Comparison of ENCODE assay signal across 10 cellular contexts in genomic region chr2:37768491-37768925, GRCh38.
DNase-seq lines count a peak whose midpoint lies in the region; ATAC-seq and TF ChIP-seq lines count a peak whose summit lies in the region.
"Had no signal": no experiment of that assay in that cellular context is flagged by ENCODE, and none has a peak within 500 bp of the region (broad histone marks: within the 10 kb centered on the region; RNA-seq: fewer than 3 reads in every experiment).

No MANE protein-coding gene starts in this region.

- ATAC-seq in HG03097 (IDR thresholded peaks at IDR 0.05; ENCODE audit: low FRiP score, unreplicated experiment) = no peak

- peak overlapping the region; percentile 8 for H3K4me3 Mint-ChIP-seq in osteocyte (ENCODE audit: unreplicated experiment)

- CTCF ChIA-PET in BJ (lab: Yijun Ruan, JAX) = interaction anchor here (0.7 to 2.7 kb wide), 6 partner anchors 34 to 354 kb away, joined by 3 to 12 read pairs (median 4); no protein-coding TSS in a partner anchor

- DNase-seq in BJ (ENCODE audit: low read depth) = peak; percentile 96
- DNase-seq in NCI-H460 (ENCODE audit: extremely low read depth, low read depth) = peak; percentile 23
- peak; percentile 96 for DNase-seq in fibroblast of gingiva (ENCODE audit: low read depth)
- DNase-seq in osteocyte (ENCODE audit: extremely low spot score, unreplicated experiment) = no peak
- DNase-seq in UCSD-AML1 (lab: John Stamatoyannopoulos, UW; ENCODE audit: unreplicated experiment) = no peak
- DNase-seq in NCI-H1092 treated with DMSO at 0.1 percent for 48 hours (lab: John Stamatoyannopoulos, UW) = no peak
- DNase-seq in Karpas-422 = no peak
- DNase-seq: activated CD4-positive, alpha-beta T cell treated with anti-CD3 and anti-CD28 coated beads for 1 hour; NCI-H2029 had no signal

- H3K4me2 ChIP-seq in Karpas-422 (ENCODE audit: low read depth, low read length, poor library complexity, severe bottlenecking) = no peak overlapping the region

- H3K27me3 ChIP-seq in BJ (ENCODE audit: control insufficient read depth, insufficient read depth, low read length) = no peaks in the 10 kb centered on the region
- H3K27me3 ChIP-seq in Karpas-422 (ENCODE audit: low read length) = no peaks in the 10 kb centered on the region

- H3K9me3 ChIP-seq in Karpas-422 (ENCODE audit: low read length) = no peaks in the 10 kb centered on the region

- no peak overlapping the region for H3K9ac ChIP-seq in Karpas-422 (ENCODE audit: low read length)

- POLR2A ChIA-PET in BJ (lab: Charles Lee) = interaction anchor here (0.6 to 1.0 kb wide), 4 partner anchors 9 to 126 kb away, joined by 3 to 8 read pairs (median 4); no protein-coding TSS in a partner anchor

- H3K4me3 ChIP-seq in BJ (ENCODE audit: low read depth, low read length) (no peak overlapping the region), Karpas-422 (ENCODE audit: low read length) (no peak overlapping the region)

- no peaks in the 10 kb centered on the region for H3K9me3 Mint-ChIP-seq in osteocyte (ENCODE audit: unreplicated experiment)

- H3K27me3 Mint-ChIP-seq in osteocyte (ENCODE audit: unreplicated experiment) = no peaks in the 10 kb centered on the region

- H3K36me3 ChIP-seq in BJ (ENCODE audit: control insufficient read depth, insufficient read depth, low read length) (no peaks in the 10 kb centered on the region), Karpas-422 (ENCODE audit: insufficient read depth, low read length) (no peaks in the 10 kb centered on the region)

- peaks cover 88% of the 10 kb centered on the region for H3K4me1 Mint-ChIP-seq in osteocyte (ENCODE audit: unreplicated experiment)

- no peaks in the 10 kb centered on the region for H3K4me1 ChIP-seq in Karpas-422 (ENCODE audit: low read length)

- TF ChIP-seq CTCF in BJ (IDR thresholded peaks at IDR 0.05; ENCODE audit: insufficient read depth, low read depth, low read length) (no peak), osteocyte (IDR thresholded peaks at IDR 0.05) (no peak)

- H3K27ac Mint-ChIP-seq in osteocyte (ENCODE audit: unreplicated experiment) = peak overlapping the region; percentile 88

- no peak overlapping the region for H2AFZ ChIP-seq in Karpas-422 (ENCODE audit: low read length)

- H3K9me2 ChIP-seq in Karpas-422 (replicated peaks; ENCODE audit: insufficient read depth, low read length) = no peaks in the 10 kb centered on the region

- no peaks in the 10 kb centered on the region for H3K36me3 Mint-ChIP-seq in osteocyte (ENCODE audit: unreplicated experiment)

- H3K79me2 ChIP-seq in Karpas-422 (ENCODE audit: low read length) = no peaks in the 10 kb centered on the region

- H4K20me1 ChIP-seq in Karpas-422 (ENCODE audit: insufficient read depth, low read depth, low read length) = no peaks in the 10 kb centered on the region

- no peak overlapping the region for H3K27ac ChIP-seq in Karpas-422 (ENCODE audit: low read length)

Comparison
In these comparisons a context has a peak if more than half of its experiments do, and no peak if none do; other contexts are left out.
1. DNase-seq: peak in BJ (single experiment), NCI-H460 (single experiment) and fibroblast of gingiva (single experiment); none in osteocyte (single experiment), UCSD-AML1 (single experiment), NCI-H1092 treated with DMSO at 0.1 percent for 48 hours (single experiment) and Karpas-422 (single experiment).